1 cellular context compared by ENCODE assay signal in genomic region chrX:38215141-38215540, GRCh38.
TF ChIP-seq lines count a peak whose summit lies in the region.

No MANE protein-coding gene starts in this region.

TF ChIP-seq in SK-N-SH treated with all-trans-retinoic acid at 6 μM for 48 hours, 23 proteins besides CTCF, POLR2A, EP300 and RAD21:
- TF ChIP-seq, protein P1, sequence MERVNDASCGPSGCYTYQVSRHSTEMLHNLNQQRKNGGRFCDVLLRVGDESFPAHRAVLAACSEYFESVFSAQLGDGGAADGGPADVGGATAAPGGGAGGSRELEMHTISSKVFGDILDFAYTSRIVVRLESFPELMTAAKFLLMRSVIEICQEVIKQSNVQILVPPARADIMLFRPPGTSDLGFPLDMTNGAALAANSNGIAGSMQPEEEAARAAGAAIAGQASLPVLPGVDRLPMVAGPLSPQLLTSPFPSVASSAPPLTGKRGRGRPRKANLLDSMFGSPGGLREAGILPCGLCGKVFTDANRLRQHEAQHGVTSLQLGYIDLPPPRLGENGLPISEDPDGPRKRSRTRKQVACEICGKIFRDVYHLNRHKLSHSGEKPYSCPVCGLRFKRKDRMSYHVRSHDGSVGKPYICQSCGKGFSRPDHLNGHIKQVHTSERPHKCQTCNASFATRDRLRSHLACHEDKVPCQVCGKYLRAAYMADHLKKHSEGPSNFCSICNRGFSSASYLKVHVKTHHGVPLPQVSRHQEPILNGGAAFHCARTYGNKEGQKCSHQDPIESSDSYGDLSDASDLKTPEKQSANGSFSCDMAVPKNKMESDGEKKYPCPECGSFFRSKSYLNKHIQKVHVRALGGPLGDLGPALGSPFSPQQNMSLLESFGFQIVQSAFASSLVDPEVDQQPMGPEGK (CRISPR knock-in tag; IDR thresholded peaks at IDR 0.05; ENCODE audit: borderline replicate concordance) = no peak
- TF ChIP-seq BACH2 (CRISPR knock-in tag; IDR thresholded peaks at IDR 0.05; ENCODE audit: borderline replicate concordance) = no peak
- TF ChIP-seq ARNTL (CRISPR knock-in tag; IDR thresholded peaks at IDR 0.05; ENCODE audit: borderline replicate concordance, low read depth) = no peak
- TF ChIP-seq ESRRG (CRISPR knock-in tag; IDR thresholded peaks at IDR 0.05) = no peak
- no peak for TF ChIP-seq PPARA (CRISPR knock-in tag; IDR thresholded peaks at IDR 0.05; ENCODE audit: borderline replicate concordance)
- no peak for TF ChIP-seq ZFP3 (CRISPR knock-in tag; IDR thresholded peaks at IDR 0.05)
